ENCODE assay signal across 17 cellular contexts in genomic region chr13:103203750-103204330, GRCh38.
"Had no signal": no experiment of that assay in that cellular context is flagged by ENCODE, and none has a peak within 500 bp of the region (broad histone marks: within the 10 kb centered on the region; RNA-seq: fewer than 3 reads in every experiment).

No MANE protein-coding gene starts in this region.

- DNase-seq: activated CD4-positive, alpha-beta T cell treated with anti-CD3 and anti-CD28 coated beads, Interleukin-2, amount 50 U/mL, for 1 hour; activated CD4-positive, CD25-positive, alpha-beta regulatory T cell treated with anti-CD3 and anti-CD28 coated beads, Interleukin-2, amount 50 U/mL, for 72 hours; activated effector memory CD4-positive, alpha-beta T cell treated with anti-CD3 and anti-CD28 coated beads, Interleukin-2, amount 50 U/mL, for 16 hours; activated naive CD4-positive, alpha-beta T cell treated with anti-CD3 and anti-CD28 coated beads, Interleukin-2, amount 50 U/mL, for 16 hours; activated T-cell treated with anti-CD3 and anti-CD28 coated beads, Interleukin-2, amount 50 U/mL, for 72 hours; effector CD4-positive, alpha-beta T cell; heart left ventricle; mesendoderm; naive thymus-derived CD4-positive, alpha-beta T cell; psoas muscle; right cardiac atrium; stimulated activated CD4-positive, alpha-beta T cell treated with anti-CD3 and anti-CD28 coated beads, Interleukin-2, amount 100 ng/mL, for 24 hours; stimulated activated naive CD4-positive, alpha-beta T cell treated with Interleukin-2 at 50 U/mL for 16 hours; thyroid gland had no signal

- H3K27ac ChIP-seq: ascending aorta, gastroesophageal sphincter, heart left ventricle, psoas muscle, thyroid gland, VCaP had no signal
